1 cellular context compared by ENCODE assay signal in the genomic region with DNA sequence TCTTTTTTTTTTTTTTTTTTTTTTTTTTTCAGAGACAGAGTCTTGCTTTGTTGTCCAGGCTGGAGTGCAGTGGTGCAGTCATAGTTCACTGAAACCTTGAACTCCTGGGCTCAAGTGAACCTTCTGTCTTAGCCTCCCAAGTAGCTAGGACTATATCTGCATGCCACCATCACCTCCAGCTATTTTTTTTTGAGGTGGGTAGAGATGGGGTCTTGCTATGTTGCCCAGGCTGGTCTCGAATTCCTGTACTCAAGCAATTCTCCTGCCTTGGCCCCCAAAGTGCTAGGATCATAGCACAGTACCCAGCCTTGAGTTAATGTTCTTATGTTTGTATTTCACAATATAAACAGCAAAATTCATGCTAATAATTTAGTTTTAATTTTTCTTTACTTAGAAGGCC.
TF ChIP-seq lines count a peak whose summit lies in the region.

No MANE protein-coding gene starts in this region.

TF ChIP-seq in WTC11, 78 proteins besides CTCF, POLR2A, EP300 and RAD21:
- TF ChIP-seq, protein P1, sequence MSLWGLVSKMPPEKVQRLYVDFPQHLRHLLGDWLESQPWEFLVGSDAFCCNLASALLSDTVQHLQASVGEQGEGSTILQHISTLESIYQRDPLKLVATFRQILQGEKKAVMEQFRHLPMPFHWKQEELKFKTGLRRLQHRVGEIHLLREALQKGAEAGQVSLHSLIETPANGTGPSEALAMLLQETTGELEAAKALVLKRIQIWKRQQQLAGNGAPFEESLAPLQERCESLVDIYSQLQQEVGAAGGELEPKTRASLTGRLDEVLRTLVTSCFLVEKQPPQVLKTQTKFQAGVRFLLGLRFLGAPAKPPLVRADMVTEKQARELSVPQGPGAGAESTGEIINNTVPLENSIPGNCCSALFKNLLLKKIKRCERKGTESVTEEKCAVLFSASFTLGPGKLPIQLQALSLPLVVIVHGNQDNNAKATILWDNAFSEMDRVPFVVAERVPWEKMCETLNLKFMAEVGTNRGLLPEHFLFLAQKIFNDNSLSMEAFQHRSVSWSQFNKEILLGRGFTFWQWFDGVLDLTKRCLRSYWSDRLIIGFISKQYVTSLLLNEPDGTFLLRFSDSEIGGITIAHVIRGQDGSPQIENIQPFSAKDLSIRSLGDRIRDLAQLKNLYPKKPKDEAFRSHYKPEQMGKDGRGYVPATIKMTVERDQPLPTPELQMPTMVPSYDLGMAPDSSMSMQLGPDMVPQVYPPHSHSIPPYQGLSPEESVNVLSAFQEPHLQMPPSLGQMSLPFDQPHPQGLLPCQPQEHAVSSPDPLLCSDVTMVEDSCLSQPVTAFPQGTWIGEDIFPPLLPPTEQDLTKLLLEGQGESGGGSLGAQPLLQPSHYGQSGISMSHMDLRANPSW (CRISPR knock-in tag; conservative IDR thresholded peaks at IDR 0.05; ENCODE audit: low read depth): no peak
- no peak for TF ChIP-seq IRF2 (CRISPR knock-in tag; IDR thresholded peaks at IDR 0.05; ENCODE audit: borderline replicate concordance, low read depth)
- no peak for TF ChIP-seq FOXK1 (CRISPR knock-in tag; IDR thresholded peaks at IDR 0.05)
- TF ChIP-seq SP1 (CRISPR knock-in tag; conservative IDR thresholded peaks at IDR 0.05): no peak
- TF ChIP-seq, protein P2, sequence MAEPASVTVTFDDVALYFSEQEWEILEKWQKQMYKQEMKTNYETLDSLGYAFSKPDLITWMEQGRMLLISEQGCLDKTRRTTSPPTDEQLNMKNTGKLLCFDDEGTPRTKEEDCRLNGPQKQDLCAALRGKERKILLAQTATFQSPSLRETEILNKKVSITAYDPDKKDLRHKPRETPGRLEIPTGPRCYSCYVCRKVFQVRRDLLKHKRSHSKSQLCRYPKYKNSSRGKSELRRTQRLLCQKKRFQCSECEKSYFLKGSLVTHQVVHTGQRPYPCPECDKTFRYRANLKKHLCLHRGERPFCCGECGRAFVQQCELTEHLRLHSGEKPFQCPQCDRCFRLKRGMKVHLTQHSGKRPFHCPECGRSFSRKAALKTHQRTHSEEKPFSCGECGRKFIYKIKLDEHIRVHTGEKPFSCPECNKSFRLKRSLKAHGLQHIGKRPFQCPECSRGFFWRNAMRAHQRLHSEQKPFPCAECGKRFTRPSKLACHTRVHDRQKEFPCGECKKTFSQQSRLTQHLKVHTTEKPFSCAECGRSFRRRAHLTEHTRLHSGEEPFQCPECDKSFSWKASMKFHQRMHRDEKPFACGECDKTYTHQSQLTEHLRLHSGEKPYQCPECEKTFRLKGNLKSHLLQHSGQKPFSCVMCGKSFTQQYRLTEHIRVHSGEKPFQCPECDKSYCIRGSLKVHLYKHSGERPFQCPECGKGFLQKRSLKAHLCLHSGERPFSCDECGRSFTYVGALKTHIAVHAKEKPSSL (CRISPR knock-in tag; conservative IDR thresholded peaks at IDR 0.05): no peak
- peak; percentile 87 for TF ChIP-seq ZNF121 (CRISPR knock-in tag; IDR thresholded peaks at IDR 0.05)
- TF ChIP-seq OVOL2 (CRISPR knock-in tag; IDR thresholded peaks at IDR 0.05; ENCODE audit: borderline replicate concordance): no peak
- TF ChIP-seq, protein P3, sequence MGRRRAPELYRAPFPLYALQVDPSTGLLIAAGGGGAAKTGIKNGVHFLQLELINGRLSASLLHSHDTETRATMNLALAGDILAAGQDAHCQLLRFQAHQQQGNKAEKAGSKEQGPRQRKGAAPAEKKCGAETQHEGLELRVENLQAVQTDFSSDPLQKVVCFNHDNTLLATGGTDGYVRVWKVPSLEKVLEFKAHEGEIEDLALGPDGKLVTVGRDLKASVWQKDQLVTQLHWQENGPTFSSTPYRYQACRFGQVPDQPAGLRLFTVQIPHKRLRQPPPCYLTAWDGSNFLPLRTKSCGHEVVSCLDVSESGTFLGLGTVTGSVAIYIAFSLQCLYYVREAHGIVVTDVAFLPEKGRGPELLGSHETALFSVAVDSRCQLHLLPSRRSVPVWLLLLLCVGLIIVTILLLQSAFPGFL (CRISPR knock-in tag; IDR thresholded peaks at IDR 0.05; ENCODE audit: borderline replicate concordance): no peak
